16 cellular contexts compared by ENCODE assay signal in the genomic region with DNA sequence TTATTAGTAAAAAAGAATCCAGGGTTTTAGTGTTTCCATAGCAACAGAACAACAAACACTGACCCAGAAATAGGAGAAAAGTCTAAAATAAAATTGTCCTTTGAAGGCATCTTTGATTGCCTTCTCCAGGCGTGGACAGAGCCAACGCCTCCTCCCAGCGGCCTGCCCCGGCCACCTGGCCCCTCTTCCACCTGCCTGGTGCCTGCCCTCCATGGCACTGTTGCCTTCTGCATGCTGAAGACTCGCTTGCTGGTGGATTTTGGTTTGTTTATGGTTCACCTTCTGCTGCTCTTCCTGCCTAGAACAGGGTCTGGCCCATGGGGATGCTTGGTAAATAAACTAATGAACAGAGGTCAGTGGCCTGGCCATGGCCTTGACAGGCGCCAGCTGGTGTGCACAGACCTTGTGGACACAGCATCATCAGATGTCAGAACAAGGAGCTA.
DNase-seq lines count a peak whose midpoint lies in the region; ATAC-seq and TF ChIP-seq lines count a peak whose summit lies in the region.
"Had no signal": no experiment of that assay in that cellular context is flagged by ENCODE, and none has a peak within 500 bp of the region (broad histone marks: within the 10 kb centered on the region; RNA-seq: fewer than 3 reads in every experiment).

No MANE protein-coding gene starts in this region.

- no peak overlapping the region for H3K4me3 ChIP-seq in right atrium auricular region
- no peak overlapping the region for H3K4me3 ChIP-seq in left ventricle myocardium inferior
- H3K4me3 ChIP-seq in lower lobe of right lung: no peak overlapping the region

- TF ChIP-seq CTCF in right atrium auricular region (IDR thresholded peaks at IDR 0.05): no peak
- TF ChIP-seq CTCF in left ventricle myocardium inferior (IDR thresholded peaks at IDR 0.05; ENCODE audit: borderline replicate concordance): no peak
- no peak for TF ChIP-seq CTCF in lower lobe of right lung (IDR thresholded peaks at IDR 0.05)

- intact Hi-C loops in Right ventricle myocardium inferior (cut with DNase I) (no loop called here), left ventricle myocardium inferior (cut with micrococcal nuclease) (no loop called here), lower lobe of right lung (cut with DNase I) (no loop called here)

- no peak overlapping the region for H3K27ac ChIP-seq in right atrium auricular region
- no peak overlapping the region for H3K27ac ChIP-seq in left ventricle myocardium inferior (replicated peaks)
- H3K27ac ChIP-seq in lower lobe of right lung: peak overlapping the region; percentile 2

- no peaks in the 10 kb centered on the region for H3K4me1 ChIP-seq in right atrium auricular region
- H3K4me1 ChIP-seq in left ventricle myocardium inferior: peaks cover 13% of the 10 kb centered on the region
- peaks cover 4% of the 10 kb centered on the region for H3K4me1 ChIP-seq in lower lobe of right lung

- no peaks in the 10 kb centered on the region for H3K36me3 ChIP-seq in right atrium auricular region
- no peaks in the 10 kb centered on the region for H3K36me3 ChIP-seq in left ventricle myocardium inferior
- H3K36me3 ChIP-seq in lower lobe of right lung: no peaks in the 10 kb centered on the region

- H3K9me3 ChIP-seq in right atrium auricular region: peaks cover 0 to 3% of the 10 kb centered on the region in 2 donors
- peaks cover 10% of the 10 kb centered on the region for H3K9me3 ChIP-seq in left ventricle myocardium inferior (replicated peaks)
- peaks cover 14% of the 10 kb centered on the region for H3K9me3 ChIP-seq in lower lobe of right lung

- DNase-seq in Right ventricle myocardium inferior (ENCODE audit: missing footprints): no peak
- DNase-seq in right atrium auricular region (ENCODE audit: low spot score): no peak
- DNase-seq in left ventricle myocardium inferior: peak; percentile 36
- no peak for DNase-seq in lower lobe of right lung
- DNase-seq in stimulated activated naive CD8-positive, alpha-beta T cell treated with anti-CD3 and anti-CD28 coated beads, Interleukin-15, Interleukin-2, amounts not matched to agents 100 U/mL and 50 U/mL, for 24 hours: no peak
- no peak for DNase-seq in pons (ENCODE audit: low spot score)
- DNase-seq: 8988T, DMS79 treated with DMSO at 0.1 percent for 48 hours, KG1, NCI-H1105 treated with DMSO at 0.1 percent for 48 hours, NCI-H1694, NCI-H2081 treated with DMSO at 0.1 percent for 48 hours, NCI-H82, OCI-M1 had no signal

- ATAC-seq in Right ventricle myocardium inferior: peak; percentile 71
- ATAC-seq in lower lobe of right lung: peak in 1 of 2 donors; percentile 51
- no peak for ATAC-seq in HG03342 (IDR thresholded peaks at IDR 0.05; ENCODE audit: unreplicated experiment)
- ATAC-seq in GM21447 (IDR thresholded peaks at IDR 0.05; ENCODE audit: unreplicated experiment): no peak
- ATAC-seq in stimulated activated naive CD8-positive, alpha-beta T cell treated with anti-CD3 and anti-CD28 coated beads, Interleukin-15, Interleukin-2, amounts not matched to agents 100 U/mL and 50 U/mL, for 24 hours: no peak

- H3K27me3 ChIP-seq in right atrium auricular region: no peaks in the 10 kb centered on the region
- peaks cover 17% of the 10 kb centered on the region for H3K27me3 ChIP-seq in left ventricle myocardium inferior (ENCODE audit: low read depth)
- H3K27me3 ChIP-seq in lower lobe of right lung (ENCODE audit: low read depth): peaks cover 4% of the 10 kb centered on the region
